21 cellular contexts compared by ENCODE assay signal in genomic region chr4:5069916-5070315, GRCh38. TPM values are rescaled to one million over a fixed set of nuclear protein-coding genes. Genes with fewer than 3 reads are reported as not detected.
"Had no signal": no experiment of that assay in that cellular context is flagged by ENCODE, and none has a peak within 500 bp of the region (broad histone marks: within the 10 kb centered on the region; RNA-seq: fewer than 3 reads in every experiment).

No MANE protein-coding gene starts in this region.

- H3K36me3 ChIP-seq: gastrocnemius medialis, ovary, suprapubic skin, thyroid gland had no signal

- H3K4me1 Mint-ChIP-seq: immature natural killer cell; naive thymus-derived CD4-positive, alpha-beta T cell; stimulated activated effector memory CD8-positive, alpha-beta T cell treated with anti-CD3 and anti-CD28 coated beads, Interleukin-12 subunit alpha, Interleukin-12 subunit beta, amount 100 ng/mL, for 72 hours had no signal

- DNase-seq: cortex of kidney; dorsolateral prefrontal cortex; effector CD8-positive, alpha-beta T cell; gastrocnemius medialis; immature natural killer cell; left colon; mesendoderm; naive thymus-derived CD4-positive, alpha-beta T cell; ovary; right cardiac atrium; stimulated activated CD4-positive, alpha-beta T cell treated with anti-CD3 and anti-CD28 coated beads, Interleukin-4, amount 100 ng/mL, for 1 hour; stimulated activated CD8-positive, alpha-beta memory T cell treated with anti-CD3 and anti-CD28 coated beads, Interleukin-4, amount 100 ng/mL, for 48 hours; stimulated activated naive CD8-positive, alpha-beta T cell treated with anti-CD3 and anti-CD28 coated beads, Interleukin-15, Interleukin-2, amounts not matched to agents 100 U/mL and 50 U/mL, for 24 hours; thyroid gland had no signal

- H3K27me3 ChIP-seq: dorsolateral prefrontal cortex, gastrocnemius medialis, ovary, suprapubic skin, thyroid gland had no signal

- H3K9me3 ChIP-seq: gastrocnemius medialis, ovary, suprapubic skin, thyroid gland had no signal

- H3K4me2 ChIP-seq: smooth muscle cell had no signal

- H3K4me3 Mint-ChIP-seq: immature natural killer cell; naive thymus-derived CD4-positive, alpha-beta T cell; stimulated activated effector memory CD8-positive, alpha-beta T cell treated with anti-CD3 and anti-CD28 coated beads, Interleukin-12 subunit alpha, Interleukin-12 subunit beta, amount 100 ng/mL, for 72 hours; type B pancreatic cell had no signal

- FAIRE-seq: keratinocyte, urothelium cell line had no signal

- H3K9me3 Mint-ChIP-seq: type B pancreatic cell had no signal

- H3K4me3 ChIP-seq: dorsolateral prefrontal cortex, gastrocnemius medialis, ovary, smooth muscle cell, suprapubic skin, thyroid gland had no signal

- H3K27ac ChIP-seq: dorsolateral prefrontal cortex, gastrocnemius medialis, ovary, suprapubic skin, thyroid gland had no signal

- H3K27ac Mint-ChIP-seq: immature natural killer cell; naive thymus-derived CD4-positive, alpha-beta T cell; stimulated activated effector memory CD8-positive, alpha-beta T cell treated with anti-CD3 and anti-CD28 coated beads, Interleukin-12 subunit alpha, Interleukin-12 subunit beta, amount 100 ng/mL, for 72 hours; type B pancreatic cell had no signal

- H3K4me1 ChIP-seq: gastrocnemius medialis, suprapubic skin, thyroid gland had no signal

- H3K36me3 Mint-ChIP-seq: immature natural killer cell; naive thymus-derived CD4-positive, alpha-beta T cell; stimulated activated effector memory CD8-positive, alpha-beta T cell treated with anti-CD3 and anti-CD28 coated beads, Interleukin-12 subunit alpha, Interleukin-12 subunit beta, amount 100 ng/mL, for 72 hours; type B pancreatic cell had no signal

RNA-seq across cellular contexts. Expression of gene STK32B, which starts 18.6 kb away (rescaled TPM):
- polyA plus RNA-seq: immature natural killer cell; naive thymus-derived CD4-positive, alpha-beta T cell had no signal

RNA-seq across cellular contexts. Expression of gene CYTL1, which starts 50.7 kb away (rescaled TPM):
- total RNA-seq: gastrocnemius medialis had no signal
- polyA plus RNA-seq: naive thymus-derived CD4-positive, alpha-beta T cell; neural cell had no signal
